In the genomic region with DNA sequence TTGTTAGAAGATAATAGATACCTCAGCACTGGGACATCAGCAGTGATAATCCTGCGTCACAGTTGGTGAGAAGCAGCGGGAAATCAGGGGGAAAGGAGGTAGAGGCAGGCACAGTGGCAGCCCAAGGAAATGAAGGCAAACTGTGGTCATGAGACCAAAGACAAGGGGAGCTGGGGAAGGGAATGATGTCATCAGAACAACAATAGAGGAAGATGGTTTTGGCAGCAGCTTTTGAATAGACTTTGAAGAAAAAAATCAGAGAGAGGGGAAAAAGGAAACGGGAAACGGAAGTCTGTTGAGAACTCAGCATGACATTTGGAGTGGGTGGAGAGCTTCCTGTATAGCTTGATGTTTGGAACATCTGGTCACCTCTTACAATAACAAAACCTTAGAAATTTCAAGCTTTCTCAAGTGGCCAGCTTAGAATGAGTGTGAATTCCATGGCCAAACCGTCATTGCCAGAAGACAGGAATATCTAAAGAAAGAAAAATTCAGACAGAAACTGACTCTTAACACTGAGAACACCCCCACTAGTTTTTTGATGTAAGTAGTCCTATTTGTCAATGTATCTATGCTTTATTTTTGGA, we compare ENCODE assay signal across 9 cellular contexts. TPM values are rescaled to one million over a fixed set of nuclear protein-coding genes. Genes with fewer than 3 reads are reported as not detected.
A peak's percentile ranks its signal among the peaks of the same experiment; 100 is the strongest.
DNase-seq lines count a peak whose midpoint lies in the region; ATAC-seq and TF ChIP-seq lines count a peak whose summit lies in the region.
"Had no signal": no experiment of that assay in that cellular context is flagged by ENCODE, and none has a peak within 500 bp of the region (broad histone marks: within the 10 kb centered on the region; RNA-seq: fewer than 3 reads in every experiment).

No MANE protein-coding gene starts in this region.

- no peaks in the 10 kb centered on the region for H3K36me3 Mint-ChIP-seq in CD8-positive, alpha-beta T cell

- peaks cover 26% of the 10 kb centered on the region for H3K4me1 Mint-ChIP-seq in CD8-positive, alpha-beta T cell (ENCODE audit: low read depth)

- intact Hi-C loops in CD8-positive, alpha-beta T cell (cut with DNase I, micrococcal nuclease): loop anchor here (1.0 to 2.0 kb wide), 3 partner anchors 9 to 18 kb away; a partner anchor contains a TSS
- intact Hi-C loops in gastrocnemius medialis (cut with DNase I; ENCODE audit: low total_unique reads): no loop called here

- H3K4me3 Mint-ChIP-seq in CD8-positive, alpha-beta T cell: peak overlapping the region; percentile 59

- H3K4me1 ChIP-seq in CD8-positive, alpha-beta T cell (ENCODE audit: insufficient read depth, low read length): peaks cover 23% of the 10 kb centered on the region
- H3K4me1 ChIP-seq in fibroblast of lung (ENCODE audit: control insufficient read depth, extremely low read depth, insufficient read depth, low read length) (peaks cover 3% of the 10 kb centered on the region), gastrocnemius medialis (no peaks in the 10 kb centered on the region)

- CTCF ChIA-PET in CD8-positive, alpha-beta T cell (lab: Charles Lee): interaction anchor here (0.6 to 8.3 kb wide), 43 partner anchors 9 to 718 kb away, joined by 3 to 246 read pairs (median 4); a partner anchor contains a TSS

- ATAC-seq in CD8-positive, alpha-beta T cell: peak; percentile 81
- ATAC-seq in GM19035 (IDR thresholded peaks at IDR 0.05; ENCODE audit: unreplicated experiment) (peak; percentile 56), HG03342 (IDR thresholded peaks at IDR 0.05; ENCODE audit: unreplicated experiment) (peak; percentile 80), gastrocnemius medialis (peak; percentile 66 to 72), HG03108 (IDR thresholded peaks at IDR 0.05; ENCODE audit: unreplicated experiment) (no peak)

- H3K4me3 ChIP-seq in CD8-positive, alpha-beta T cell (ENCODE audit: low read depth, low read length): no peak overlapping the region
- H3K4me3 ChIP-seq in fibroblast of lung (replicated peaks in 1 of 4; ENCODE audit: control extremely low read depth in 1 of 4, insufficient read depth in 1 of 4, low read depth in 3 of 4, low read length in 4 of 4) (no peak overlapping the region), gastrocnemius medialis (no peak overlapping the region)
- H3K4me3 ChIP-seq: skin epidermis had no signal

- H3K9me3 Mint-ChIP-seq in CD8-positive, alpha-beta T cell: no peaks in the 10 kb centered on the region

- no peaks in the 10 kb centered on the region for H3K79me2 ChIP-seq in fibroblast of lung (ENCODE audit: control insufficient read depth, insufficient read depth, low read length)

- DNase-seq in CD8-positive, alpha-beta T cell: peak in 4 of 7 experiments; percentile 19 to 58 (median 52)
- DNase-seq in T follicular helper cell (ENCODE audit: low read depth) (peak; percentile 31), fibroblast of lung (ENCODE audit: low read depth in 2 of 2) (peak; percentile 39 to 84), gastrocnemius medialis (no peak), COR-L47 (lab: John Stamatoyannopoulos, UW) (no peak)

- no peak overlapping the region for H3K9ac ChIP-seq in fibroblast of lung (ENCODE audit: insufficient read depth, low read length)

- no peaks in the 10 kb centered on the region for H3K36me3 ChIP-seq in CD8-positive, alpha-beta T cell (ENCODE audit: insufficient read depth, low read length)
- H3K36me3 ChIP-seq in fibroblast of lung (ENCODE audit: control insufficient read depth, insufficient read depth, low read length) (no peaks in the 10 kb centered on the region), gastrocnemius medialis (no peaks in the 10 kb centered on the region)

- POLR2A ChIA-PET in CD8-positive, alpha-beta T cell (lab: Charles Lee): interaction anchor here (1.0 to 4.4 kb wide), 8 partner anchors 9 to 206 kb away, joined by 3 to 46 read pairs (median 4); a partner anchor contains a TSS

- H4K20me1 ChIP-seq in fibroblast of lung (ENCODE audit: control insufficient read depth, extremely low read depth, insufficient read depth, low read length): no peaks in the 10 kb centered on the region

- peak overlapping the region; percentile 32 for H3K4me2 ChIP-seq in fibroblast of lung (ENCODE audit: extremely low read depth, insufficient read depth, low read length)

- no peak for TF ChIP-seq POLR2A in gastrocnemius medialis (IDR thresholded peaks at IDR 0.05)

- peak overlapping the region; percentile 68 for H3K27ac Mint-ChIP-seq in CD8-positive, alpha-beta T cell

- peak overlapping the region; percentile 26 for H3K27ac ChIP-seq in CD8-positive, alpha-beta T cell (ENCODE audit: low read depth, low read length)
- H3K27ac ChIP-seq in fibroblast of lung (ENCODE audit: insufficient read depth, low read length) (no peak overlapping the region), gastrocnemius medialis (peak overlapping the region; percentile 21 to 62 (median 48))

- H2AFZ ChIP-seq in fibroblast of lung (ENCODE audit: low read length): peak overlapping the region; percentile 83

- no peaks in the 10 kb centered on the region for H3K27me3 ChIP-seq in CD8-positive, alpha-beta T cell (ENCODE audit: insufficient read depth, low read length)
- H3K27me3 ChIP-seq in fibroblast of lung (ENCODE audit: control insufficient read depth, insufficient read depth, low read length) (no peaks in the 10 kb centered on the region), gastrocnemius medialis (no peaks in the 10 kb centered on the region)

- no peaks in the 10 kb centered on the region for H3K27me3 Mint-ChIP-seq in CD8-positive, alpha-beta T cell (ENCODE audit: low read depth)

- H3K9me3 ChIP-seq in CD8-positive, alpha-beta T cell (ENCODE audit: low read length): no peaks in the 10 kb centered on the region
- H3K9me3 ChIP-seq in fibroblast of lung (ENCODE audit: control insufficient read depth, insufficient read depth, low read depth, low read length) (no peaks in the 10 kb centered on the region), gastrocnemius medialis (no peaks in the 10 kb centered on the region)

- no peak for TF ChIP-seq CTCF in CD8-positive, alpha-beta T cell (IDR thresholded peaks at IDR 0.05)
- no peak for TF ChIP-seq CTCF in fibroblast of lung (conservative IDR thresholded peaks at IDR 0.05 in 1 of 2, IDR thresholded peaks at IDR 0.05 in 1 of 2; ENCODE audit: low read depth in 1 of 2, low read length in 2 of 2)
- no peak for TF ChIP-seq CTCF in gastrocnemius medialis (IDR thresholded peaks at IDR 0.05 in 4 of 5, conservative IDR thresholded peaks at IDR 0.05 in 1 of 5)

- in situ Hi-C loops in gastrocnemius medialis (cut with MboI; ENCODE audit: low sequenced_read_pairs in 4 of 4): loop anchor here (5.0 to 25.0 kb wide), 5 partner anchors 86 to 218 kb away; no protein-coding TSS in a partner anchor

RNA-seq across cellular contexts. Expression of a gene that starts 18.4 kb away (rescaled TPM):
- 10 to 100 TPM; 35.1 to 38.0 TPM for total RNA-seq in CD8-positive, alpha-beta T cell
- 49.5 and 79.6 TPM in 2 replicates for total RNA-seq in fibroblast of lung
- 23.8 and 26.6 TPM in 2 replicates for polyA plus RNA-seq in fibroblast of lung
- 23.5 and 26.7 TPM in 2 replicates for polyA plus RNA-seq in fibroblast of lung (2012)
- 14.5 and 26.2 TPM in 2 replicates for polyA minus RNA-seq in fibroblast of lung (ENCODE audit: low replicate concordance)
- 10 to 100 TPM; 19.2 to 39.5 (median 29.6) TPM for total RNA-seq in gastrocnemius medialis

Comparison
In these comparisons a context has a peak if more than half of its experiments do, and no peak if none do; other contexts are left out.
1. DNase-seq: peak in CD8-positive, alpha-beta T cell (4 of 7), T follicular helper cell (single experiment) and fibroblast of lung (2 of 2); none in gastrocnemius medialis (0 of 2) and COR-L47 (single experiment).